Comparison of ENCODE assay signal across 20 cellular contexts in genomic region chr2:146221826-146222225, GRCh38.
DNase-seq lines count a peak whose midpoint lies in the region; ATAC-seq, FAIRE-seq and TF ChIP-seq lines count a peak whose summit lies in the region.
"Had no signal": no experiment of that assay in that cellular context is flagged by ENCODE, and none has a peak within 500 bp of the region (broad histone marks: within the 10 kb centered on the region; RNA-seq: fewer than 3 reads in every experiment).

No MANE protein-coding gene starts in this region.

- no peaks in the 10 kb centered on the region for H4K20me1 ChIP-seq in HepG2 (ENCODE audit: insufficient read depth, low read length)
- H4K20me1 ChIP-seq: BLaER1 treated with 17β-estradiol and CSF1 and Interleukin-3, amounts not matched to agents 10 nM and 100 nM had no signal

- intact Hi-C loops in HepG2 (cut with micrococcal nuclease; ENCODE audit: unreplicated experiment): no loop called here

- ATAC-seq in HepG2 (no peak), left lobe of liver (peak; percentile 47), GM21576 (IDR thresholded peaks at IDR 0.05; ENCODE audit: unreplicated experiment) (no peak), HG02588 (IDR thresholded peaks at IDR 0.05; ENCODE audit: unreplicated experiment) (no peak)
- ATAC-seq: A549; CD8-positive, alpha-beta T cell had no signal

- no peak for FAIRE-seq in HepG2 (lab: Jason Lieb, UNC)
- FAIRE-seq: A549, D721Med, G401.6, GM12891, GM19239 had no signal

- BruUV-seq in HepG2 (replicated peaks; lab: Mats Ljungman, UMichigan): no TSS peak

- no peak for TF ChIP-seq CTCF in liver (IDR thresholded peaks at IDR 0.05; ENCODE audit: low read depth, low read length, missing input control)
- TF ChIP-seq CTCF in HepG2 (CRISPR knock-in tag; IDR thresholded peaks at IDR 0.05): no peak

- H2AFZ ChIP-seq in HepG2 (ENCODE audit: low read length): no peak overlapping the region

- POLR2A ChIA-PET in HepG2 (lab: Yijun Ruan, JAX): no interaction called here

- H3K36me3 ChIP-seq in liver (ENCODE audit: control insufficient read depth in 4 of 4, insufficient read depth in 3 of 4, low read depth in 1 of 4, low read length in 3 of 4) (no peaks in the 10 kb centered on the region), HepG2 (replicated peaks in 1 of 2; ENCODE audit: control insufficient read depth in 1 of 2, insufficient read depth in 2 of 2, low read length in 2 of 2) (no peaks in the 10 kb centered on the region)
- H3K36me3 ChIP-seq: BLaER1 treated with 17β-estradiol and CSF1 and Interleukin-3, amounts not matched to agents 10 nM and 100 nM had no signal

- in situ Hi-C loops in HepG2 (cut with HindIII; ENCODE audit: extremely low pct_ligation_motif_present, low pct_unique_long_range_greater_than_20kb): no loop called here

- H3K9ac ChIP-seq in liver (ENCODE audit: low read depth in 1 of 2, low read length in 2 of 2) (peak overlapping the region in 1 of 2 donors; percentile 18), HepG2 (ENCODE audit: insufficient read depth, low read depth, low read length) (no peak overlapping the region)
- H3K9ac ChIP-seq: BLaER1 treated with 17β-estradiol and CSF1 and Interleukin-3, amounts not matched to agents 10 nM and 100 nM had no signal

- H3K4me3 ChIP-seq in liver (ENCODE audit: low read depth in 1 of 3, low read length in 3 of 3): peak overlapping the region in 1 of 3 donors; percentile 12
- no peak overlapping the region for H3K4me3 ChIP-seq in HepG2 (replicated peaks in 1 of 3; ENCODE audit: insufficient read depth in 1 of 3, low read depth in 2 of 3, low read length in 3 of 3)
- H3K4me3 ChIP-seq: A549; BLaER1 treated with 17β-estradiol and CSF1 and Interleukin-3, amounts not matched to agents 10 nM and 100 nM had no signal

- H3K27ac ChIP-seq in liver (ENCODE audit: low read depth in 1 of 2, low read length in 2 of 2): peak overlapping the region in 1 of 2 donors; percentile 28
- H3K27ac ChIP-seq in HepG2 (ENCODE audit: extremely low read length, insufficient read depth, low read length): no peak overlapping the region
- H3K27ac ChIP-seq: 22Rv1; A549; BLaER1 treated with 17β-estradiol and CSF1 and Interleukin-3, amounts not matched to agents 10 nM and 100 nM; C4-2B had no signal

- DNase-seq in HepG2 (ENCODE audit: low spot score) (no peak), left lobe of liver (ENCODE audit: low spot score) (no peak)
- DNase-seq: AML-193; Caco-2; Calu3; CD4-positive, alpha-beta T cell; CD8-positive, alpha-beta T cell; DMS79 treated with DMSO at 0.1 percent for 48 hours; GF-D8 had no signal

- H3K4me1 ChIP-seq in liver (ENCODE audit: control insufficient read depth in 4 of 4, insufficient read depth in 4 of 4, low read length in 3 of 4): peaks cover 2 to 13% (median 12%) of the 10 kb centered on the region in 4 donors
- H3K4me1 ChIP-seq in HepG2 (ENCODE audit: insufficient read depth, low read length): peaks cover 4% of the 10 kb centered on the region; the same call in 1 of the 2 replicates
- H3K4me1 ChIP-seq: A549; BLaER1 treated with 17β-estradiol and CSF1 and Interleukin-3, amounts not matched to agents 10 nM and 100 nM; Caco-2 had no signal

- TF ChIP-seq RAD21 in liver (IDR thresholded peaks at IDR 0.05) (no peak), HepG2 (CRISPR knock-in tag; IDR thresholded peaks at IDR 0.05) (no peak)

- H3K27me3 ChIP-seq in liver (ENCODE audit: control insufficient read depth in 4 of 4, insufficient read depth in 4 of 4, low read length in 3 of 4): no peaks in the 10 kb centered on the region
- no peaks in the 10 kb centered on the region; a peak in 1 of 5 replicates for H3K27me3 ChIP-seq in HepG2 (ENCODE audit: control insufficient read depth in 1 of 2, insufficient read depth in 2 of 2, low read length in 2 of 2)
- H3K27me3 ChIP-seq: BLaER1 treated with 17β-estradiol and CSF1 and Interleukin-3, amounts not matched to agents 10 nM and 100 nM had no signal

- 25% methylated on average over 2 of the region's 2 CpGs for WGBS in liver
- WGBS in HepG2 (ENCODE audit: low lambda C conversion rate): 9% methylated on average over 2 of the region's 2 CpGs

- TF ChIP-seq EP300 in HepG2 (IDR thresholded peaks at IDR 0.05; ENCODE audit: low read depth in 2 of 2, low read length in 2 of 2): no peak
- TF ChIP-seq EP300 in HepG2 (CRISPR knock-in tag; IDR thresholded peaks at IDR 0.05; ENCODE audit: borderline replicate concordance): no peak

- no peak overlapping the region for H3K4me2 ChIP-seq in HepG2 (ENCODE audit: low read depth, low read length)
- H3K4me2 ChIP-seq: A549; BLaER1 treated with 17β-estradiol and CSF1 and Interleukin-3, amounts not matched to agents 10 nM and 100 nM had no signal

- TF ChIP-seq POLR2A in HepG2 (IDR thresholded peaks at IDR 0.05; ENCODE audit: insufficient read depth in 1 of 2, low read depth in 2 of 2, low read length in 2 of 2): no peak

- CTCF ChIA-PET in HepG2 (lab: Yijun Ruan, JAX; ENCODE audit: low intra/inter-chr PET ratio, low total read pairs): no interaction called here

- H3K9me3 ChIP-seq in liver (ENCODE audit: control insufficient read depth in 4 of 4, low read length in 3 of 4) (no peaks in the 10 kb centered on the region), HepG2 (ENCODE audit: low read length) (no peaks in the 10 kb centered on the region)
- H3K9me3 ChIP-seq: BLaER1 treated with 17β-estradiol and CSF1 and Interleukin-3, amounts not matched to agents 10 nM and 100 nM; Caco-2 had no signal

- H3K79me2 ChIP-seq in HepG2 (ENCODE audit: insufficient read depth, low read length): no peaks in the 10 kb centered on the region

TF ChIP-seq in liver, 16 proteins besides CTCF, POLR2A, EP300 and RAD21:
- TF ChIP-seq TAF1 (conservative IDR thresholded peaks at IDR 0.05) (no peak), HNF4A (conservative IDR thresholded peaks at IDR 0.05) (peak; percentile 66 to 69), SP1 (IDR thresholded peaks at IDR 0.05) (peak; percentile 61)
TF ChIP-seq in liver: peak in this region for 2.

TF ChIP-seq in HepG2, 621 proteins besides CTCF, POLR2A, EP300 and RAD21 (continues in another document):
- TF ChIP-seq, protein P1, sequence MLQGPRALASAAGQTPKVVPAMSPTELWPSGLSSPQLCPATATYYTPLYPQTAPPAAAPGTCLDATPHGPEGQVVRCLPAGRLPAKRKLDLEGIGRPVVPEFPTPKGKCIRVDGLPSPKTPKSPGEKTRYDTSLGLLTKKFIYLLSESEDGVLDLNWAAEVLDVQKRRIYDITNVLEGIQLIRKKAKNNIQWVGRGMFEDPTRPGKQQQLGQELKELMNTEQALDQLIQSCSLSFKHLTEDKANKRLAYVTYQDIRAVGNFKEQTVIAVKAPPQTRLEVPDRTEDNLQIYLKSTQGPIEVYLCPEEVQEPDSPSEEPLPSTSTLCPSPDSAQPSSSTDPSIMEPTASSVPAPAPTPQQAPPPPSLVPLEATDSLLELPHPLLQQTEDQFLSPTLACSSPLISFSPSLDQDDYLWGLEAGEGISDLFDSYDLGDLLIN (CRISPR knock-in tag; IDR thresholded peaks at IDR 0.05; ENCODE audit: borderline replicate concordance): no peak
- TF ChIP-seq MLLT10 (CRISPR knock-in tag; IDR thresholded peaks at IDR 0.05) (no peak), HMG20A (CRISPR knock-in tag; IDR thresholded peaks at IDR 0.05; ENCODE audit: borderline replicate concordance) (no peak)
- TF ChIP-seq, protein P2, sequence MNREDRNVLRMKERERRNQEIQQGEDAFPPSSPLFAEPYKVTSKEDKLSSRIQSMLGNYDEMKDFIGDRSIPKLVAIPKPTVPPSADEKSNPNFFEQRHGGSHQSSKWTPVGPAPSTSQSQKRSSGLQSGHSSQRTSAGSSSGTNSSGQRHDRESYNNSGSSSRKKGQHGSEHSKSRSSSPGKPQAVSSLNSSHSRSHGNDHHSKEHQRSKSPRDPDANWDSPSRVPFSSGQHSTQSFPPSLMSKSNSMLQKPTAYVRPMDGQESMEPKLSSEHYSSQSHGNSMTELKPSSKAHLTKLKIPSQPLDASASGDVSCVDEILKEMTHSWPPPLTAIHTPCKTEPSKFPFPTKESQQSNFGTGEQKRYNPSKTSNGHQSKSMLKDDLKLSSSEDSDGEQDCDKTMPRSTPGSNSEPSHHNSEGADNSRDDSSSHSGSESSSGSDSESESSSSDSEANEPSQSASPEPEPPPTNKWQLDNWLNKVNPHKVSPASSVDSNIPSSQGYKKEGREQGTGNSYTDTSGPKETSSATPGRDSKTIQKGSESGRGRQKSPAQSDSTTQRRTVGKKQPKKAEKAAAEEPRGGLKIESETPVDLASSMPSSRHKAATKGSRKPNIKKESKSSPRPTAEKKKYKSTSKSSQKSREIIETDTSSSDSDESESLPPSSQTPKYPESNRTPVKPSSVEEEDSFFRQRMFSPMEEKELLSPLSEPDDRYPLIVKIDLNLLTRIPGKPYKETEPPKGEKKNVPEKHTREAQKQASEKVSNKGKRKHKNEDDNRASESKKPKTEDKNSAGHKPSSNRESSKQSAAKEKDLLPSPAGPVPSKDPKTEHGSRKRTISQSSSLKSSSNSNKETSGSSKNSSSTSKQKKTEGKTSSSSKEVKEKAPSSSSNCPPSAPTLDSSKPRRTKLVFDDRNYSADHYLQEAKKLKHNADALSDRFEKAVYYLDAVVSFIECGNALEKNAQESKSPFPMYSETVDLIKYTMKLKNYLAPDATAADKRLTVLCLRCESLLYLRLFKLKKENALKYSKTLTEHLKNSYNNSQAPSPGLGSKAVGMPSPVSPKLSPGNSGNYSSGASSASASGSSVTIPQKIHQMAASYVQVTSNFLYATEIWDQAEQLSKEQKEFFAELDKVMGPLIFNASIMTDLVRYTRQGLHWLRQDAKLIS (CRISPR knock-in tag; IDR thresholded peaks at IDR 0.05): no peak
